ENCODE assay signal across 1 cellular context in genomic region chr1:20661235-20662109, GRCh38.
A peak's percentile ranks its signal among the peaks of the same experiment; 100 is the strongest.
TF ChIP-seq lines count a peak whose summit lies in the region.

Gene DDOST, minus strand, starts transcription at chr1:20661369. Its CDS starts 19 bp downstream, at chr1:20661350.

TF ChIP-seq in HepG2, 621 proteins besides CTCF, POLR2A, EP300 and RAD21 (continued from another document):
- TF ChIP-seq THAP8 (CRISPR knock-in tag; IDR thresholded peaks at IDR 0.05; ENCODE audit: borderline replicate concordance) (0 out of 2 replicates have a peak, but pooled peaks have one; percentile 28), TARDBP (CRISPR knock-in tag; IDR thresholded peaks at IDR 0.05) (peak; percentile 86), ZNF883 (CRISPR knock-in tag; IDR thresholded peaks at IDR 0.05; ENCODE audit: not compliant biosample characterization) (peak; percentile 75), ZNF639 (CRISPR knock-in tag; conservative IDR thresholded peaks at IDR 0.05) (peak; percentile 45; the same call in 1 of the 2 replicates), THAP9 (CRISPR knock-in tag; IDR thresholded peaks at IDR 0.05; ENCODE audit: borderline replicate concordance) (peak; percentile 91), ZKSCAN5 (CRISPR knock-in tag; IDR thresholded peaks at IDR 0.05) (no peak), PAWR (CRISPR knock-in tag; IDR thresholded peaks at IDR 0.05; ENCODE audit: borderline replicate concordance) (no peak), NFYB (CRISPR knock-in tag; IDR thresholded peaks at IDR 0.05) (peak; percentile 95), HES4 (CRISPR knock-in tag; IDR thresholded peaks at IDR 0.05; ENCODE audit: borderline replicate concordance) (peak; percentile 40; the same call in 1 of the 2 replicates), ATRX (CRISPR knock-in tag; IDR thresholded peaks at IDR 0.05; ENCODE audit: borderline replicate concordance) (no peak), FOXC1 (CRISPR knock-in tag; IDR thresholded peaks at IDR 0.05; ENCODE audit: borderline replicate concordance) (0 out of 2 replicates have a peak, but pooled peaks have one; percentile 33), YEATS4 (CRISPR knock-in tag; IDR thresholded peaks at IDR 0.05; ENCODE audit: borderline replicate concordance) (peak; percentile 61; the same call in 1 of the 2 replicates), ZNF18 (CRISPR knock-in tag; IDR thresholded peaks at IDR 0.05; ENCODE audit: insufficient replicate concordance) (peak; percentile 67), CEBPZ (IDR thresholded peaks at IDR 0.05; ENCODE audit: low read length) (peak; percentile 65), ZNF557 (CRISPR knock-in tag; IDR thresholded peaks at IDR 0.05) (0 out of 2 replicates have a peak, but pooled peaks have one; percentile 38), GRHL1 (CRISPR knock-in tag; conservative IDR thresholded peaks at IDR 0.05) (no peak)
